Comparison of ENCODE assay signal across 12 cellular contexts in genomic region chrX:7261672-7262332, GRCh38.
DNase-seq lines count a peak whose midpoint lies in the region; ATAC-seq and TF ChIP-seq lines count a peak whose summit lies in the region.
"Had no signal": no experiment of that assay in that cellular context is flagged by ENCODE, and none has a peak within 500 bp of the region (broad histone marks: within the 10 kb centered on the region; RNA-seq: fewer than 3 reads in every experiment).

No MANE protein-coding gene starts in this region.

- H3K36me3 Mint-ChIP-seq in stimulated activated effector memory CD8-positive, alpha-beta T cell treated with anti-CD3 and anti-CD28 coated beads, Interleukin-12 subunit alpha, Interleukin-12 subunit beta, amount 100 ng/mL, for 72 hours, result peaks cover 4% of the 10 kb centered on the region
- H3K36me3 Mint-ChIP-seq in endothelial cell (ENCODE audit: low read depth, unreplicated experiment), result no peaks in the 10 kb centered on the region

- ATAC-seq in GM21360 (IDR thresholded peaks at IDR 0.05; ENCODE audit: unreplicated experiment) (peak; percentile 88), HG03064 (IDR thresholded peaks at IDR 0.05; ENCODE audit: low read depth, unreplicated experiment) (peak; percentile 89)
- ATAC-seq in stimulated activated effector memory CD8-positive, alpha-beta T cell treated with anti-CD3 and anti-CD28 coated beads, Interleukin-12 subunit alpha, Interleukin-12 subunit beta, amount 100 ng/mL, for 72 hours, result no peak
- ATAC-seq: activated T-cell treated with anti-CD3 and anti-CD28 coated beads, Interleukin-2, amount 50 U/mL, for 72 hours had no signal

- peaks cover 3% of the 10 kb centered on the region for H3K27me3 Mint-ChIP-seq in endothelial cell (ENCODE audit: unreplicated experiment)

- TF ChIP-seq CTCF in GM13976 (IDR thresholded peaks at IDR 0.05; ENCODE audit: borderline replicate concordance, control extremely low read depth, extremely low read depth, insufficient read depth, missing control alignments), result no peak
- no peak for TF ChIP-seq CTCF in endothelial cell (IDR thresholded peaks at IDR 0.05; ENCODE audit: unreplicated experiment)

- in situ Hi-C loops in GM13976 (cut with MboI; ENCODE audit: low sequenced_read_pairs, unreplicated experiment) (no loop called here), ACHN (cut with HindIII; ENCODE audit: low pct_ligation_motif_present, low pct_unique_long_range_greater_than_20kb, low sequenced_read_pairs) (no loop called here)

- H3K4me3 Mint-ChIP-seq in stimulated activated effector memory CD8-positive, alpha-beta T cell treated with anti-CD3 and anti-CD28 coated beads, Interleukin-12 subunit alpha, Interleukin-12 subunit beta, amount 100 ng/mL, for 72 hours, result no peak overlapping the region
- H3K4me3 Mint-ChIP-seq in endothelial cell (ENCODE audit: unreplicated experiment), result no peak overlapping the region
- H3K4me3 Mint-ChIP-seq: activated T-cell treated with anti-CD3 and anti-CD28 coated beads, Interleukin-2, amount 50 U/mL, for 72 hours had no signal

- no peak overlapping the region for H3K27ac Mint-ChIP-seq in stimulated activated effector memory CD8-positive, alpha-beta T cell treated with anti-CD3 and anti-CD28 coated beads, Interleukin-12 subunit alpha, Interleukin-12 subunit beta, amount 100 ng/mL, for 72 hours
- no peak overlapping the region for H3K27ac Mint-ChIP-seq in endothelial cell (ENCODE audit: unreplicated experiment)
- H3K27ac Mint-ChIP-seq: activated T-cell treated with anti-CD3 and anti-CD28 coated beads, Interleukin-2, amount 50 U/mL, for 72 hours had no signal

- H3K9me3 Mint-ChIP-seq in stimulated activated effector memory CD8-positive, alpha-beta T cell treated with anti-CD3 and anti-CD28 coated beads, Interleukin-12 subunit alpha, Interleukin-12 subunit beta, amount 100 ng/mL, for 72 hours, result no peaks in the 10 kb centered on the region
- H3K9me3 Mint-ChIP-seq in endothelial cell (ENCODE audit: unreplicated experiment), result no peaks in the 10 kb centered on the region

- no peaks in the 10 kb centered on the region for H3K4me1 Mint-ChIP-seq in stimulated activated effector memory CD8-positive, alpha-beta T cell treated with anti-CD3 and anti-CD28 coated beads, Interleukin-12 subunit alpha, Interleukin-12 subunit beta, amount 100 ng/mL, for 72 hours
- H3K4me1 Mint-ChIP-seq in endothelial cell (ENCODE audit: unreplicated experiment), result no peaks in the 10 kb centered on the region

- DNase-seq in GM13976 (ENCODE audit: low spot score) (peak; percentile 59), NOMO-1 treated with dmso at 0.1 percent for 144 hours (lab: John Stamatoyannopoulos, UW; ENCODE audit: unreplicated experiment) (peak; percentile 62), endothelial cell (ENCODE audit: low spot score) (no peak), ACHN (no peak), AG08396 (ENCODE audit: low spot score) (no peak)
- no peak for DNase-seq in stimulated activated effector memory CD8-positive, alpha-beta T cell treated with anti-CD3 and anti-CD28 coated beads, Interleukin-12 subunit alpha, Interleukin-12 subunit beta, amount 100 ng/mL, for 72 hours (ENCODE audit: low spot score in 2 of 2)
- DNase-seq: activated T-cell treated with anti-CD3 and anti-CD28 coated beads, Interleukin-2, amount 50 U/mL, for 72 hours; GOT3; SK-N-SH; spleen had no signal

Comparison
In these comparisons a context has a peak if more than half of its experiments do, and no peak if none do; other contexts are left out.
1. DNase-seq: peak in GM13976 (single experiment) and NOMO-1 treated with dmso at 0.1 percent for 144 hours (single experiment); none in stimulated activated effector memory CD8-positive, alpha-beta T cell treated with anti-CD3 and anti-CD28 coated beads, Interleukin-12 subunit alpha, Interleukin-12 subunit beta, amount 100 ng/mL, for 72 hours (0 of 2), endothelial cell (single experiment), ACHN (single experiment) and AG08396 (single experiment).